10 cellular contexts compared by ENCODE assay signal in the genomic region with DNA sequence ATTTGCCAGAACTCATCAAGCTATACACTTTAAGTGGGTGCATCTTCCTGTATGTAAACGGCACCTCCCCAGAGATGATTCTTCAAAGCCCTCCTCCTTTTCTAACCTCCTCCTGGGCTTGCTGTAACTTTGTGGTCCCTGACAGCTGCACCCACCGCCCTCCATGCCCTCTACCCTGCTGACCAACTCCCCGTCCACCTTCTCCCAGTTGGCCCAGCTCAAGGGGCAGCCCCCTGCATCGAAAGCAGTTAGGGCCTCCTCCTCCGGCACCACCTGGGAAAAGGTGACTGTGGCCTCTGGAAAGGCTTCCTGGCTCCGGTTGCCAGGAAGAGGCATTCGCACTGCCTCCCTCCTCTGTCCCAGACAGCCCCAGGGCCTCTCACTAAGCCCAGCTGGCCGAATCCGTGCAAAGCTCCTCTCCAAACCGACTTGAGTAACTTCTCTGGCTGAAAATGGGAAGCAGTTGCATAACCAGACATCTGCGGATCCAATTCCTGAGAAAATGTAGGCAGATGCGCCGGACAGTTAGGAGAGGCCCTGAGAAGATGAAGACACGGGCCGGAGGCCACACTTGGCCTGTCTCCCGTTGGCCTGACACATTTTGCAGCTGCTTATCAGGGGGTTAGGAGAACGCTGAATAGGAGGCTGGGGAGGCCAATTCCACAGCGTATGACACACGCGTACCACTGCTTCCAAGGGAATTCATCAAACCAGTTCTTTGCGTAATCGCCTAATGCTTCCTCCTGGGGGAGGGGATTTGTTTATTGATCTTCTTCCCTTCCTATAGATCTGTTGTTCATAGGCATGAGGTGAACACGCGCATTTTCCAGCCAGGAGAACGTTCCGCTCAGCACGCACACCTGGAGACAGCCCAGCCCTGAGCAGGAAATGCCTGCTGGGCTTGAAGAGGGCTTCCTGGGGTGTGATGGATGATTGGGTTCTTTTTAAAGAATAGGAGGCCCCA. TPM values are rescaled to one million over a fixed set of nuclear protein-coding genes. Genes with fewer than 3 reads are reported as not detected.
DNase-seq lines count a peak whose midpoint lies in the region; ATAC-seq and FAIRE-seq lines count a peak whose summit lies in the region.
"Had no signal": no experiment of that assay in that cellular context is flagged by ENCODE, and none has a peak within 500 bp of the region (broad histone marks: within the 10 kb centered on the region; RNA-seq: fewer than 3 reads in every experiment).

No MANE protein-coding gene starts in this region.

- peaks cover 26% of the 10 kb centered on the region for H3K4me1 Mint-ChIP-seq in activated naive CD8-positive, alpha-beta T cell treated with anti-CD3 and anti-CD28 coated beads, Interleukin-2, amount 50 U/mL, for 24 hours
- peaks cover 0 to 17% of the 10 kb centered on the region in 2 donors for H3K4me1 Mint-ChIP-seq in immature natural killer cell

- no peak for ATAC-seq in GM19467 (IDR thresholded peaks at IDR 0.05; ENCODE audit: unreplicated experiment)
- no peak for ATAC-seq in activated naive CD8-positive, alpha-beta T cell treated with anti-CD3 and anti-CD28 coated beads, Interleukin-2, amount 50 U/mL, for 24 hours

- no peak overlapping the region for H3K4me3 Mint-ChIP-seq in activated naive CD8-positive, alpha-beta T cell treated with anti-CD3 and anti-CD28 coated beads, Interleukin-2, amount 50 U/mL, for 24 hours
- H3K4me3 Mint-ChIP-seq in immature natural killer cell, result no peak overlapping the region

- H3K27ac Mint-ChIP-seq in activated naive CD8-positive, alpha-beta T cell treated with anti-CD3 and anti-CD28 coated beads, Interleukin-2, amount 50 U/mL, for 24 hours, result no peak overlapping the region
- H3K27ac Mint-ChIP-seq in immature natural killer cell, result no peak overlapping the region

- peaks cover 7% of the 10 kb centered on the region for H3K27me3 Mint-ChIP-seq in activated naive CD8-positive, alpha-beta T cell treated with anti-CD3 and anti-CD28 coated beads, Interleukin-2, amount 50 U/mL, for 24 hours
- peaks cover 3 to 16% (median 14%) of the 10 kb centered on the region in 3 donors for H3K27me3 Mint-ChIP-seq in immature natural killer cell (ENCODE audit: low read depth in 3 of 3)

- DNase-seq in DMS79 treated with DMSO at 0.1 percent for 48 hours (lab: John Stamatoyannopoulos, UW) (peak; percentile 15), DMS79 (lab: John Stamatoyannopoulos, UW) (no peak), medulla oblongata (ENCODE audit: extremely low spot score) (peak; percentile 20), urothelium cell line (ENCODE audit: low spot score) (no peak), immature natural killer cell (no peak)
- DNase-seq in activated naive CD8-positive, alpha-beta T cell treated with anti-CD3 and anti-CD28 coated beads, Interleukin-2, amount 50 U/mL, for 24 hours, result no peak

- no peaks in the 10 kb centered on the region for H3K9me3 Mint-ChIP-seq in activated naive CD8-positive, alpha-beta T cell treated with anti-CD3 and anti-CD28 coated beads, Interleukin-2, amount 50 U/mL, for 24 hours
- peaks cover 0 to 10% (median 0%) of the 10 kb centered on the region in 6 donors for H3K9me3 Mint-ChIP-seq in immature natural killer cell

- peak overlapping the region; percentile 65 for H3K27ac ChIP-seq in cingulate gyrus (ENCODE audit: low read depth, low read length)

- FAIRE-seq in urothelium cell line (lab: Jason Lieb, UNC), result peak; percentile 73
- FAIRE-seq: A204.1, TTC549 had no signal

- no peaks in the 10 kb centered on the region for H3K36me3 Mint-ChIP-seq in activated naive CD8-positive, alpha-beta T cell treated with anti-CD3 and anti-CD28 coated beads, Interleukin-2, amount 50 U/mL, for 24 hours (ENCODE audit: low read depth)
- no peaks in the 10 kb centered on the region for H3K36me3 Mint-ChIP-seq in immature natural killer cell

RNA-seq across cellular contexts. Expression of a gene that starts 48.7 kb away (rescaled TPM):
- 10 to 100 TPM in 2 of 3 donors, 1 to 10 TPM in 1; 4.4 to 46.6 (median 30.6) TPM for polyA plus RNA-seq in immature natural killer cell

Comparison
In these comparisons a context has a peak if more than half of its experiments do, and no peak if none do; other contexts are left out.
1. DNase-seq: peak in DMS79 treated with DMSO at 0.1 percent for 48 hours (single experiment) and medulla oblongata (single experiment); none in DMS79 (single experiment), urothelium cell line (single experiment), activated naive CD8-positive, alpha-beta T cell treated with anti-CD3 and anti-CD28 coated beads, Interleukin-2, amount 50 U/mL, for 24 hours (single experiment) and immature natural killer cell (0 of 3).